Comparison of ENCODE assay signal across 1 cellular context in the genomic region with DNA sequence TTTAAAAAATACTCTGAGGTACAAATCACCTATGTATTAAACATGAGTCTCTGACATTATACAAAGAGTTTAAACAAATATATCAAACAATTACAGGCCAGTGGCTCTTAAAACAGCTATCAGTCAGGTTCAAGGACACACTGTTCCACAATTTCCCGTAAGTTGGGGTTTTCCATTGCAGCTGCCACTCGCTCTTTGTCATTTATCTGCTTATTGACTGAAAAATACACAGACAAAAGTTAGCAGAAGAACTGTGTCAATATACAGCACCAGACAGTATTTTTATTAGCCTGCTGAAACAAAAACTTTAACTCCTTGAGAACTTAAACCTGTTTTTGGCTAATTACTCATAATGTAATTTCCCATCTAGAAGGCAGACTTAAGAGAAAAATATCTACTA.
TF ChIP-seq lines count a peak whose summit lies in the region.

No MANE protein-coding gene starts in this region.

TF ChIP-seq in HepG2, 621 proteins besides CTCF, POLR2A, EP300 and RAD21 (continued from another document and continues in another):
- TF ChIP-seq, protein P1, sequence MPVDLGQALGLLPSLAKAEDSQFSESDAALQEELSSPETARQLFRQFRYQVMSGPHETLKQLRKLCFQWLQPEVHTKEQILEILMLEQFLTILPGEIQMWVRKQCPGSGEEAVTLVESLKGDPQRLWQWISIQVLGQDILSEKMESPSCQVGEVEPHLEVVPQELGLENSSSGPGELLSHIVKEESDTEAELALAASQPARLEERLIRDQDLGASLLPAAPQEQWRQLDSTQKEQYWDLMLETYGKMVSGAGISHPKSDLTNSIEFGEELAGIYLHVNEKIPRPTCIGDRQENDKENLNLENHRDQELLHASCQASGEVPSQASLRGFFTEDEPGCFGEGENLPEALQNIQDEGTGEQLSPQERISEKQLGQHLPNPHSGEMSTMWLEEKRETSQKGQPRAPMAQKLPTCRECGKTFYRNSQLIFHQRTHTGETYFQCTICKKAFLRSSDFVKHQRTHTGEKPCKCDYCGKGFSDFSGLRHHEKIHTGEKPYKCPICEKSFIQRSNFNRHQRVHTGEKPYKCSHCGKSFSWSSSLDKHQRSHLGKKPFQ (CRISPR knock-in tag; IDR thresholded peaks at IDR 0.05; ENCODE audit: insufficient replicate concordance), result no peak
- no peak for TF ChIP-seq NFE2 (CRISPR knock-in tag; IDR thresholded peaks at IDR 0.05)
- TF ChIP-seq ZNF878 (CRISPR knock-in tag; IDR thresholded peaks at IDR 0.05), result no peak; the same call in 1 of the 2 replicates
- TF ChIP-seq, protein P2, sequence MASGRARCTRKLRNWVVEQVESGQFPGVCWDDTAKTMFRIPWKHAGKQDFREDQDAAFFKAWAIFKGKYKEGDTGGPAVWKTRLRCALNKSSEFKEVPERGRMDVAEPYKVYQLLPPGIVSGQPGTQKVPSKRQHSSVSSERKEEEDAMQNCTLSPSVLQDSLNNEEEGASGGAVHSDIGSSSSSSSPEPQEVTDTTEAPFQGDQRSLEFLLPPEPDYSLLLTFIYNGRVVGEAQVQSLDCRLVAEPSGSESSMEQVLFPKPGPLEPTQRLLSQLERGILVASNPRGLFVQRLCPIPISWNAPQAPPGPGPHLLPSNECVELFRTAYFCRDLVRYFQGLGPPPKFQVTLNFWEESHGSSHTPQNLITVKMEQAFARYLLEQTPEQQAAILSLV (CRISPR knock-in tag; IDR thresholded peaks at IDR 0.05; ENCODE audit: borderline replicate concordance), result no peak
- TF ChIP-seq CREM (IDR thresholded peaks at IDR 0.05), result peak; percentile 85
- no peak for TF ChIP-seq CREM (CRISPR knock-in tag; IDR thresholded peaks at IDR 0.05)
- TF ChIP-seq GPN1 (CRISPR knock-in tag; IDR thresholded peaks at IDR 0.05; ENCODE audit: borderline replicate concordance), result no peak
- TF ChIP-seq, protein P3, sequence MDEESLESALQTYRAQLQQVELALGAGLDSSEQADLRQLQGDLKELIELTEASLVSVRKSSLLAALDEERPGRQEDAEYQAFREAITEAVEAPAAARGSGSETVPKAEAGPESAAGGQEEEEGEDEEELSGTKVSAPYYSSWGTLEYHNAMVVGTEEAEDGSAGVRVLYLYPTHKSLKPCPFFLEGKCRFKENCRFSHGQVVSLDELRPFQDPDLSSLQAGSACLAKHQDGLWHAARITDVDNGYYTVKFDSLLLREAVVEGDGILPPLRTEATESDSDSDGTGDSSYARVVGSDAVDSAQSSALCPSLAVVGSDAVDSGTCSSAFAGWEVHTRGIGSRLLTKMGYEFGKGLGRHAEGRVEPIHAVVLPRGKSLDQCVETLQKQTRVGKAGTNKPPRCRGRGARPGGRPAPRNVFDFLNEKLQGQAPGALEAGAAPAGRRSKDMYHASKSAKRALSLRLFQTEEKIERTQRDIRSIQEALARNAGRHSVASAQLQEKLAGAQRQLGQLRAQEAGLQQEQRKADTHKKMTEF (CRISPR knock-in tag; IDR thresholded peaks at IDR 0.05), result peak; percentile 92; the same call in 1 of the 2 replicates
- TF ChIP-seq IKZF4 (CRISPR knock-in tag; IDR thresholded peaks at IDR 0.05; ENCODE audit: borderline replicate concordance, low read depth, not compliant biosample characterization), result no peak
- TF ChIP-seq NFATC3 (CRISPR knock-in tag; IDR thresholded peaks at IDR 0.05), result no peak
- peak; percentile 90; the same call in 1 of the 2 replicates for TF ChIP-seq GATA4 (IDR thresholded peaks at IDR 0.05; ENCODE audit: borderline replicate concordance, low read depth)
- TF ChIP-seq ZNF207 (IDR thresholded peaks at IDR 0.05; ENCODE audit: borderline replicate concordance), result no peak
- TF ChIP-seq ZSCAN22 (CRISPR knock-in tag; IDR thresholded peaks at IDR 0.05), result no peak
- TF ChIP-seq FOXC1 (CRISPR knock-in tag; IDR thresholded peaks at IDR 0.05; ENCODE audit: borderline replicate concordance), result no peak
- no peak for TF ChIP-seq PRPF4 (IDR thresholded peaks at IDR 0.05; ENCODE audit: low read depth, low read length, poor library complexity, severe bottlenecking)
- no peak for TF ChIP-seq KLF13 (CRISPR knock-in tag; IDR thresholded peaks at IDR 0.05)
- TF ChIP-seq SKI (IDR thresholded peaks at IDR 0.05; ENCODE audit: partially characterized antibody), result peak; percentile 97
- TF ChIP-seq ZNF510 (CRISPR knock-in tag; IDR thresholded peaks at IDR 0.05; ENCODE audit: low read depth), result no peak
- TF ChIP-seq SRY (CRISPR knock-in tag; IDR thresholded peaks at IDR 0.05), result no peak
- no peak for TF ChIP-seq ATAD3A (CRISPR knock-in tag; IDR thresholded peaks at IDR 0.05)
- TF ChIP-seq PHF5A (CRISPR knock-in tag; IDR thresholded peaks at IDR 0.05; ENCODE audit: low read depth, unreplicated experiment), result no peak
- no peak for TF ChIP-seq MED8 (CRISPR knock-in tag; IDR thresholded peaks at IDR 0.05; ENCODE audit: insufficient replicate concordance)
- TF ChIP-seq ZNF782 (CRISPR knock-in tag; IDR thresholded peaks at IDR 0.05; ENCODE audit: borderline replicate concordance), result no peak
- TF ChIP-seq, protein P4, sequence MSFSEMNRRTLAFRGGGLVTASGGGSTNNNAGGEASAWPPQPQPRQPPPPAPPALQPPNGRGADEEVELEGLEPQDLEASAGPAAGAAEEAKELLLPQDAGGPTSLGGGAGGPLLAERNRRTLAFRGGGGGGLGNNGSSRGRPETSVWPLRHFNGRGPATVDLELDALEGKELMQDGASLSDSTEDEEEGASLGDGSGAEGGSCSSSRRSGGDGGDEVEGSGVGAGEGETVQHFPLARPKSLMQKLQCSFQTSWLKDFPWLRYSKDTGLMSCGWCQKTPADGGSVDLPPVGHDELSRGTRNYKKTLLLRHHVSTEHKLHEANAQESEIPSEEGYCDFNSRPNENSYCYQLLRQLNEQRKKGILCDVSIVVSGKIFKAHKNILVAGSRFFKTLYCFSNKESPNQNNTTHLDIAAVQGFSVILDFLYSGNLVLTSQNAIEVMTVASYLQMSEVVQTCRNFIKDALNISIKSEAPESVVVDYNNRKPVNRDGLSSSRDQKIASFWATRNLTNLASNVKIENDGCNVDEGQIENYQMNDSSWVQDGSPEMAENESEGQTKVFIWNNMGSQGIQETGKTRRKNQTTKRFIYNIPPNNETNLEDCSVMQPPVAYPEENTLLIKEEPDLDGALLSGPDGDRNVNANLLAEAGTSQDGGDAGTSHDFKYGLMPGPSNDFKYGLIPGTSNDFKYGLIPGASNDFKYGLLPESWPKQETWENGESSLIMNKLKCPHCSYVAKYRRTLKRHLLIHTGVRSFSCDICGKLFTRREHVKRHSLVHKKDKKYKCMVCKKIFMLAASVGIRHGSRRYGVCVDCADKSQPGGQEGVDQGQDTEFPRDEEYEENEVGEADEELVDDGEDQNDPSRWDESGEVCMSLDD (CRISPR knock-in tag; IDR thresholded peaks at IDR 0.05; ENCODE audit: borderline replicate concordance), result no peak
- TF ChIP-seq CHCHD3 (CRISPR knock-in tag; IDR thresholded peaks at IDR 0.05), result no peak
- TF ChIP-seq RFX1 (IDR thresholded peaks at IDR 0.05), result no peak
- peak; percentile 89; the same call in 1 of the 2 replicates for TF ChIP-seq NFIC (IDR thresholded peaks at IDR 0.05; ENCODE audit: low read length)
- TF ChIP-seq MED13 (CRISPR knock-in tag; IDR thresholded peaks at IDR 0.05), result no peak
- no peak for TF ChIP-seq SUZ12 (IDR thresholded peaks at IDR 0.05; ENCODE audit: low read depth, low read length)
- TF ChIP-seq TCF12 (IDR thresholded peaks at IDR 0.05), result no peak
- TF ChIP-seq TCF12 (CRISPR knock-in tag; IDR thresholded peaks at IDR 0.05), result no peak; the same call in 1 of the 2 replicates
- no peak for TF ChIP-seq FOSL1 (CRISPR knock-in tag; IDR thresholded peaks at IDR 0.05; ENCODE audit: borderline replicate concordance)
- TF ChIP-seq MAZ (IDR thresholded peaks at IDR 0.05; ENCODE audit: borderline replicate concordance, low read depth, low read length), result no peak
- no peak for TF ChIP-seq MAZ (CRISPR knock-in tag; IDR thresholded peaks at IDR 0.05; ENCODE audit: low read depth)
- TF ChIP-seq, protein P5, sequence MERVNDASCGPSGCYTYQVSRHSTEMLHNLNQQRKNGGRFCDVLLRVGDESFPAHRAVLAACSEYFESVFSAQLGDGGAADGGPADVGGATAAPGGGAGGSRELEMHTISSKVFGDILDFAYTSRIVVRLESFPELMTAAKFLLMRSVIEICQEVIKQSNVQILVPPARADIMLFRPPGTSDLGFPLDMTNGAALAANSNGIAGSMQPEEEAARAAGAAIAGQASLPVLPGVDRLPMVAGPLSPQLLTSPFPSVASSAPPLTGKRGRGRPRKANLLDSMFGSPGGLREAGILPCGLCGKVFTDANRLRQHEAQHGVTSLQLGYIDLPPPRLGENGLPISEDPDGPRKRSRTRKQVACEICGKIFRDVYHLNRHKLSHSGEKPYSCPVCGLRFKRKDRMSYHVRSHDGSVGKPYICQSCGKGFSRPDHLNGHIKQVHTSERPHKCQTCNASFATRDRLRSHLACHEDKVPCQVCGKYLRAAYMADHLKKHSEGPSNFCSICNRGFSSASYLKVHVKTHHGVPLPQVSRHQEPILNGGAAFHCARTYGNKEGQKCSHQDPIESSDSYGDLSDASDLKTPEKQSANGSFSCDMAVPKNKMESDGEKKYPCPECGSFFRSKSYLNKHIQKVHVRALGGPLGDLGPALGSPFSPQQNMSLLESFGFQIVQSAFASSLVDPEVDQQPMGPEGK (CRISPR knock-in tag; IDR thresholded peaks at IDR 0.05), result peak; percentile 66
- TF ChIP-seq ZNF430 (CRISPR knock-in tag; IDR thresholded peaks at IDR 0.05), result no peak
- TF ChIP-seq MYNN (CRISPR knock-in tag; IDR thresholded peaks at IDR 0.05; ENCODE audit: low read depth), result no peak
- TF ChIP-seq ZNF138 (CRISPR knock-in tag; IDR thresholded peaks at IDR 0.05; ENCODE audit: low read depth), result no peak
- TF ChIP-seq SATB2 (CRISPR knock-in tag; IDR thresholded peaks at IDR 0.05), result 0 out of 2 replicates have a peak, but pooled peaks have one; percentile 57
- TF ChIP-seq ZNF441 (CRISPR knock-in tag; IDR thresholded peaks at IDR 0.05; ENCODE audit: borderline replicate concordance), result no peak
- no peak for TF ChIP-seq TAF1 (CRISPR knock-in tag; IDR thresholded peaks at IDR 0.05)
- TF ChIP-seq MAF1 (CRISPR knock-in tag; IDR thresholded peaks at IDR 0.05; ENCODE audit: borderline replicate concordance), result no peak
- TF ChIP-seq ZNF709 (CRISPR knock-in tag; IDR thresholded peaks at IDR 0.05), result no peak
- no peak for TF ChIP-seq ZNF567 (CRISPR knock-in tag; IDR thresholded peaks at IDR 0.05; ENCODE audit: borderline replicate concordance)
- TF ChIP-seq KDM4B (CRISPR knock-in tag; IDR thresholded peaks at IDR 0.05), result 0 out of 2 replicates have a peak, but pooled peaks have one; percentile 63
- TF ChIP-seq, protein P6, sequence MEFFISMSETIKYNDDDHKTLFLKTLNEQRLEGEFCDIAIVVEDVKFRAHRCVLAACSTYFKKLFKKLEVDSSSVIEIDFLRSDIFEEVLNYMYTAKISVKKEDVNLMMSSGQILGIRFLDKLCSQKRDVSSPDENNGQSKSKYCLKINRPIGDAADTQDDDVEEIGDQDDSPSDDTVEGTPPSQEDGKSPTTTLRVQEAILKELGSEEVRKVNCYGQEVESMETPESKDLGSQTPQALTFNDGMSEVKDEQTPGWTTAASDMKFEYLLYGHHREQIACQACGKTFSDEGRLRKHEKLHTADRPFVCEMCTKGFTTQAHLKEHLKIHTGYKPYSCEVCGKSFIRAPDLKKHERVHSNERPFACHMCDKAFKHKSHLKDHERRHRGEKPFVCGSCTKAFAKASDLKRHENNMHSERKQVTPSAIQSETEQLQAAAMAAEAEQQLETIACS (CRISPR knock-in tag; IDR thresholded peaks at IDR 0.05), result no peak
- TF ChIP-seq, protein P7, sequence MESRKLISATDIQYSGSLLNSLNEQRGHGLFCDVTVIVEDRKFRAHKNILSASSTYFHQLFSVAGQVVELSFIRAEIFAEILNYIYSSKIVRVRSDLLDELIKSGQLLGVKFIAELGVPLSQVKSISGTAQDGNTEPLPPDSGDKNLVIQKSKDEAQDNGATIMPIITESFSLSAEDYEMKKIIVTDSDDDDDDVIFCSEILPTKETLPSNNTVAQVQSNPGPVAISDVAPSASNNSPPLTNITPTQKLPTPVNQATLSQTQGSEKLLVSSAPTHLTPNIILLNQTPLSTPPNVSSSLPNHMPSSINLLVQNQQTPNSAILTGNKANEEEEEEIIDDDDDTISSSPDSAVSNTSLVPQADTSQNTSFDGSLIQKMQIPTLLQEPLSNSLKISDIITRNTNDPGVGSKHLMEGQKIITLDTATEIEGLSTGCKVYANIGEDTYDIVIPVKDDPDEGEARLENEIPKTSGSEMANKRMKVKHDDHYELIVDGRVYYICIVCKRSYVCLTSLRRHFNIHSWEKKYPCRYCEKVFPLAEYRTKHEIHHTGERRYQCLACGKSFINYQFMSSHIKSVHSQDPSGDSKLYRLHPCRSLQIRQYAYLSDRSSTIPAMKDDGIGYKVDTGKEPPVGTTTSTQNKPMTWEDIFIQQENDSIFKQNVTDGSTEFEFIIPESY (CRISPR knock-in tag; IDR thresholded peaks at IDR 0.05), result peak; percentile 33; the same call in 1 of the 2 replicates
- TF ChIP-seq, protein P8, sequence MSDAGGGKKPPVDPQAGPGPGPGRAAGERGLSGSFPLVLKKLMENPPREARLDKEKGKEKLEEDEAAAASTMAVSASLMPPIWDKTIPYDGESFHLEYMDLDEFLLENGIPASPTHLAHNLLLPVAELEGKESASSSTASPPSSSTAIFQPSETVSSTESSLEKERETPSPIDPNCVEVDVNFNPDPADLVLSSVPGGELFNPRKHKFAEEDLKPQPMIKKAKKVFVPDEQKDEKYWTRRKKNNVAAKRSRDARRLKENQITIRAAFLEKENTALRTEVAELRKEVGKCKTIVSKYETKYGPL (CRISPR knock-in tag; IDR thresholded peaks at IDR 0.05), result 0 out of 2 replicates have a peak, but pooled peaks have one; percentile 41
- no peak for TF ChIP-seq FLYWCH1 (CRISPR knock-in tag; IDR thresholded peaks at IDR 0.05)
- no peak for TF ChIP-seq NFRKB (IDR thresholded peaks at IDR 0.05)
- no peak for TF ChIP-seq CENPT (CRISPR knock-in tag; IDR thresholded peaks at IDR 0.05; ENCODE audit: low read depth)
- TF ChIP-seq HNF4G (IDR thresholded peaks at IDR 0.05; ENCODE audit: borderline replicate concordance, low read depth, low read length), result no peak; the same call in 1 of the 2 replicates
- TF ChIP-seq HNF4G (CRISPR knock-in tag; IDR thresholded peaks at IDR 0.05; ENCODE audit: borderline replicate concordance, low read depth), result no peak
- no peak for TF ChIP-seq ZFP41 (CRISPR knock-in tag; IDR thresholded peaks at IDR 0.05; ENCODE audit: borderline replicate concordance)
- TF ChIP-seq, protein P9, sequence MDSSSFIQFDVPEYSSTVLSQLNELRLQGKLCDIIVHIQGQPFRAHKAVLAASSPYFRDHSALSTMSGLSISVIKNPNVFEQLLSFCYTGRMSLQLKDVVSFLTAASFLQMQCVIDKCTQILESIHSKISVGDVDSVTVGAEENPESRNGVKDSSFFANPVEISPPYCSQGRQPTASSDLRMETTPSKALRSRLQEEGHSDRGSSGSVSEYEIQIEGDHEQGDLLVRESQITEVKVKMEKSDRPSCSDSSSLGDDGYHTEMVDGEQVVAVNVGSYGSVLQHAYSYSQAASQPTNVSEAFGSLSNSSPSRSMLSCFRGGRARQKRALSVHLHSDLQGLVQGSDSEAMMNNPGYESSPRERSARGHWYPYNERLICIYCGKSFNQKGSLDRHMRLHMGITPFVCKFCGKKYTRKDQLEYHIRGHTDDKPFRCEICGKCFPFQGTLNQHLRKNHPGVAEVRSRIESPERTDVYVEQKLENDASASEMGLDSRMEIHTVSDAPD (CRISPR knock-in tag; IDR thresholded peaks at IDR 0.05), result no peak
- TF ChIP-seq TBX2 (CRISPR knock-in tag; IDR thresholded peaks at IDR 0.05; ENCODE audit: borderline replicate concordance), result peak; percentile 76
- TF ChIP-seq ZNF792 (CRISPR knock-in tag; IDR thresholded peaks at IDR 0.05), result peak; percentile 76; the same call in 1 of the 2 replicates
- TF ChIP-seq CBX1 (IDR thresholded peaks at IDR 0.05; ENCODE audit: low read depth), result no peak
- no peak for TF ChIP-seq HNRNPK (IDR thresholded peaks at IDR 0.05; ENCODE audit: low read depth, low read length, poor library complexity, severe bottlenecking)
